11 cellular contexts compared by ENCODE assay signal in genomic region chr4:181838253-181838652, GRCh38.
"Had no signal": no experiment of that assay in that cellular context is flagged by ENCODE, and none has a peak within 500 bp of the region (broad histone marks: within the 10 kb centered on the region; RNA-seq: fewer than 3 reads in every experiment).

No MANE protein-coding gene starts in this region.

- H2AFZ ChIP-seq: GM23248, GM23338 had no signal

- FAIRE-seq: H1, H54 had no signal

- H3K4me3 ChIP-seq: GM23248, GM23338, HAP-1 had no signal

- H3K4me2 ChIP-seq: GM23338 had no signal

- DNase-seq: GM23248, GOT3, H7, H9, HCEC 1CT, HFFc6 had no signal

- H3K36me3 ChIP-seq: HAP-1 had no signal

- H3K4me1 ChIP-seq: HAP-1 had no signal

- H3K27ac ChIP-seq: GM23248 had no signal

- ATAC-seq: GM23338, HCT116 had no signal

- H3K9ac ChIP-seq: GM23248 had no signal

- H3K9me3 ChIP-seq: HAP-1 had no signal
